9 cellular contexts compared by ENCODE assay signal in genomic region chr11:9529333-9529648, GRCh38. TPM values are rescaled to one million over a fixed set of nuclear protein-coding genes. Genes with fewer than 3 reads are reported as not detected.
DNase-seq lines count a peak whose midpoint lies in the region; ATAC-seq and TF ChIP-seq lines count a peak whose summit lies in the region.
"Had no signal": no experiment of that assay in that cellular context is flagged by ENCODE, and none has a peak within 500 bp of the region (broad histone marks: within the 10 kb centered on the region; RNA-seq: fewer than 3 reads in every experiment).

No MANE protein-coding gene starts in this region.

- peaks cover 5% of the 10 kb centered on the region for H3K36me3 Mint-ChIP-seq in Calu3 (ENCODE audit: insufficient read depth, unreplicated experiment)

- TF ChIP-seq EP300 in ovary (IDR thresholded peaks at IDR 0.05), result no peak

- ATAC-seq in foreskin keratinocyte (peak; percentile 18), HG02678 (IDR thresholded peaks at IDR 0.05; ENCODE audit: unreplicated experiment) (no peak), HG02884 (IDR thresholded peaks at IDR 0.05; ENCODE audit: unreplicated experiment) (no peak), GM21786 (IDR thresholded peaks at IDR 0.05; ENCODE audit: unreplicated experiment) (no peak)

- H3K36me3 ChIP-seq in PC-9 (ENCODE audit: low read depth), result no peaks in the 10 kb centered on the region
- H3K36me3 ChIP-seq in ovary, result no peaks in the 10 kb centered on the region

- CTCF ChIA-PET in Calu3 (lab: Charles Lee) (interaction anchor here (1.0 kb wide), 1 partner anchor 35 kb away, joined by 3 read pairs; no protein-coding TSS in a partner anchor), PC-9 (lab: Charles Lee) (no interaction called here)

- H3K27ac Mint-ChIP-seq in Calu3 (ENCODE audit: unreplicated experiment), result no peak overlapping the region
- H3K27ac Mint-ChIP-seq: activated naive CD8-positive, alpha-beta T cell had no signal

- H2AFZ ChIP-seq in PC-9, result no peak overlapping the region

- H3K9me3 Mint-ChIP-seq in Calu3 (ENCODE audit: low read depth, unreplicated experiment), result no peaks in the 10 kb centered on the region

- H3K27ac ChIP-seq in PC-9, result peak overlapping the region; percentile 73
- H3K27ac ChIP-seq in foreskin keratinocyte, result peak overlapping the region; percentile 43
- H3K27ac ChIP-seq in ovary, result no peak overlapping the region

- peak overlapping the region; percentile 58 for H3K4me2 ChIP-seq in PC-9

- H3K9me2 ChIP-seq in PC-9 (ENCODE audit: insufficient read depth), result no peaks in the 10 kb centered on the region

- no peak overlapping the region for H3K4me3 ChIP-seq in PC-9
- no peak overlapping the region for H3K4me3 ChIP-seq in ovary

- H4K20me1 ChIP-seq in PC-9 (ENCODE audit: insufficient read depth), result no peaks in the 10 kb centered on the region

- H3K27me3 ChIP-seq in PC-9 (ENCODE audit: insufficient read depth, low read depth) (no peaks in the 10 kb centered on the region), foreskin keratinocyte (no peaks in the 10 kb centered on the region), ovary (no peaks in the 10 kb centered on the region)

- POLR2A ChIA-PET in PC-9 (lab: Charles Lee; ENCODE audit: unreplicated experiment), result interaction anchor here (0.5 kb wide), 1 partner anchor 554 kb away, joined by 3 read pairs; no protein-coding TSS in a partner anchor

- BruUV-seq in Calu3 (replicated peaks; lab: Mats Ljungman, UMichigan) (no TSS peak), PC-9 (replicated peaks; lab: Mats Ljungman, UMichigan) (no TSS peak)

- DNase-seq in Calu3 (peak; percentile 37), PC-9 (no peak), foreskin keratinocyte (peak in 1 of 2 donors; percentile 15), ovary (peak in 4 of 5 donors; percentile 24 to 56 (median 33))
- no peak for DNase-seq in activated CD4-positive, alpha-beta T cell treated with anti-CD3 and anti-CD28 coated beads for 4 hours

- 66 to 85% (median 81%) methylated on average over 3 of the region's 3 CpGs for WGBS in ovary, 3 donors

- TF ChIP-seq CTCF in Calu3 (IDR thresholded peaks at IDR 0.05; ENCODE audit: unreplicated experiment), result no peak
- TF ChIP-seq CTCF in PC-9 (conservative IDR thresholded peaks at IDR 0.05), result no peak
- TF ChIP-seq CTCF in foreskin keratinocyte (conservative IDR thresholded peaks at IDR 0.05), result no peak
- no peak for TF ChIP-seq CTCF in ovary (IDR thresholded peaks at IDR 0.05)

- H3K79me2 ChIP-seq in PC-9 (ENCODE audit: low read depth), result no peaks in the 10 kb centered on the region

- no peaks in the 10 kb centered on the region for H3K27me3 Mint-ChIP-seq in Calu3 (ENCODE audit: unreplicated experiment)
- H3K27me3 Mint-ChIP-seq: activated naive CD8-positive, alpha-beta T cell had no signal

- H3K4me1 ChIP-seq in PC-9 (replicated peaks; ENCODE audit: insufficient read depth), result peaks cover 54% of the 10 kb centered on the region
- H3K4me1 ChIP-seq in foreskin keratinocyte, result peaks cover 26% of the 10 kb centered on the region
- H3K4me1 ChIP-seq in ovary (ENCODE audit: insufficient read depth), result peaks cover 2% of the 10 kb centered on the region

- H3K9me3 ChIP-seq in PC-9 (ENCODE audit: insufficient read depth, low read depth) (no peaks in the 10 kb centered on the region), ovary (no peaks in the 10 kb centered on the region)

- no peak for TF ChIP-seq POLR2A in ovary (IDR thresholded peaks at IDR 0.05)

- intact Hi-C loops in Calu3 (cut with micrococcal nuclease; ENCODE audit: unreplicated experiment) (loop anchor here (5.0 kb wide), 1 partner anchor 48 kb away; no protein-coding TSS in a partner anchor), PC-9 (cut with micrococcal nuclease; ENCODE audit: unreplicated experiment) (no loop called here), ovary (cut with DNase I) (no loop called here)

- H3K4me3 Mint-ChIP-seq in Calu3 (ENCODE audit: low read depth, unreplicated experiment), result no peak overlapping the region
- H3K4me3 Mint-ChIP-seq: activated naive CD8-positive, alpha-beta T cell had no signal

- peaks cover 35% of the 10 kb centered on the region for H3K4me1 Mint-ChIP-seq in Calu3 (ENCODE audit: low read depth, unreplicated experiment)

- H3F3A ChIP-seq in PC-9 (ENCODE audit: insufficient read depth, low read depth), result peaks cover 21% of the 10 kb centered on the region

RNA-seq across cellular contexts. Expression of gene WEE1, which starts 44.2 kb away (rescaled TPM):
- total RNA-seq in Calu3 (2022) (50.7 and 53.6 TPM in 2 replicates), PC-9 (2021) (32.2 and 37.1 TPM in 2 replicates), foreskin keratinocyte (39.6 and 43.6 TPM in 2 replicates), ovary (10 to 100 TPM; 10.5 to 55.4 (median 21.6) TPM)
- polyA plus RNA-seq in foreskin keratinocyte (10.3 and 14.2 TPM in 2 replicates), ovary (10 to 100 TPM; 10.6 to 27.4 TPM)

Comparison
In these comparisons a context has a peak if more than half of its experiments do, and no peak if none do; other contexts are left out.
1. DNase-seq: peak in Calu3 (single experiment) and ovary (4 of 5); none in PC-9 (0 of 2) and activated CD4-positive, alpha-beta T cell treated with anti-CD3 and anti-CD28 coated beads for 4 hours (0 of 2).
2. H3K27ac ChIP-seq: peak in PC-9 (single experiment) and foreskin keratinocyte (single experiment); none in ovary (0 of 2).